18 cellular contexts compared by ENCODE assay signal in genomic region chr5:90050135-90050534, GRCh38.
DNase-seq lines count a peak whose midpoint lies in the region; ATAC-seq and TF ChIP-seq lines count a peak whose summit lies in the region.
"Had no signal": no experiment of that assay in that cellular context is flagged by ENCODE, and none has a peak within 500 bp of the region (broad histone marks: within the 10 kb centered on the region; RNA-seq: fewer than 3 reads in every experiment).

No MANE protein-coding gene starts in this region.

- 78% methylated on average over 2 of the region's 2 CpGs for WGBS in smooth muscle cell (ENCODE audit: low lambda C conversion rate)

- H3K9me3 ChIP-seq in RWPE2 (ENCODE audit: severe bottlenecking) (no peaks in the 10 kb centered on the region), smooth muscle cell (replicated peaks; ENCODE audit: low read depth) (no peaks in the 10 kb centered on the region), HAP-1 (no peaks in the 10 kb centered on the region)

- no peak overlapping the region for H3K27ac Mint-ChIP-seq in activated CD8-positive, alpha-beta T cell treated with anti-CD3 and anti-CD28 coated beads for 36 hours

- no peaks in the 10 kb centered on the region for H3K36me3 ChIP-seq in RWPE2 (ENCODE audit: low read depth)
- H3K36me3 ChIP-seq in smooth muscle cell (ENCODE audit: low read depth) = no peaks in the 10 kb centered on the region
- no peaks in the 10 kb centered on the region for H3K36me3 ChIP-seq in HAP-1 (replicated peaks)

- no peaks in the 10 kb centered on the region for H3K79me2 ChIP-seq in smooth muscle cell (ENCODE audit: low read depth)

- H3K4me3 Mint-ChIP-seq in activated CD8-positive, alpha-beta T cell treated with anti-CD3 and anti-CD28 coated beads for 36 hours = no peak overlapping the region
- H3K4me3 Mint-ChIP-seq: IgD-negative memory B cell had no signal

- peak; percentile 64 for ATAC-seq in GM21529 (IDR thresholded peaks at IDR 0.05; ENCODE audit: unreplicated experiment)
- peak; percentile 41; the same call in 1 of the 3 replicates for ATAC-seq in RWPE2 (ENCODE audit: low read depth)
- ATAC-seq in foreskin keratinocyte = peak; percentile 69
- no peak for ATAC-seq in activated CD8-positive, alpha-beta T cell treated with anti-CD3 and anti-CD28 coated beads for 36 hours
- ATAC-seq in activated CD4-positive, CD25-positive, alpha-beta regulatory T cell treated with anti-CD3 and anti-CD28 coated beads, Interleukin-2, amount 50 U/mL, for 24 hours = no peak
- ATAC-seq: Panc1, Right ventricle myocardium inferior had no signal

- no peaks in the 10 kb centered on the region for H3K36me3 Mint-ChIP-seq in activated CD8-positive, alpha-beta T cell treated with anti-CD3 and anti-CD28 coated beads for 36 hours (ENCODE audit: low read depth)
- H3K36me3 Mint-ChIP-seq: IgD-negative memory B cell had no signal

- peaks cover 11% of the 10 kb centered on the region for H3K4me1 ChIP-seq in RWPE2 (ENCODE audit: insufficient read depth, poor library complexity, severe bottlenecking)
- peaks cover 9% of the 10 kb centered on the region for H3K4me1 ChIP-seq in foreskin keratinocyte
- H3K4me1 ChIP-seq in smooth muscle cell (ENCODE audit: low read depth) = no peaks in the 10 kb centered on the region
- no peaks in the 10 kb centered on the region for H3K4me1 ChIP-seq in HAP-1

- H3K9me3 Mint-ChIP-seq in activated CD8-positive, alpha-beta T cell treated with anti-CD3 and anti-CD28 coated beads for 36 hours = peaks cover 5% of the 10 kb centered on the region

- intact Hi-C loops in activated CD8-positive, alpha-beta T cell treated with anti-CD3 and anti-CD28 coated beads for 36 hours (cut with micrococcal nuclease) = no loop called here

- TF ChIP-seq CTCF in RWPE2 (IDR thresholded peaks at IDR 0.05; ENCODE audit: poor library complexity, severe bottlenecking) (no peak), foreskin keratinocyte (conservative IDR thresholded peaks at IDR 0.05) (no peak), smooth muscle cell (IDR thresholded peaks at IDR 0.05; ENCODE audit: borderline replicate concordance, insufficient read depth, poor library complexity, severe bottlenecking) (no peak)
- no peak for TF ChIP-seq CTCF in activated CD8-positive, alpha-beta T cell treated with anti-CD3 and anti-CD28 coated beads for 36 hours (IDR thresholded peaks at IDR 0.05)

- H3K9ac ChIP-seq in smooth muscle cell (ENCODE audit: low read depth) = no peak overlapping the region

- no peak overlapping the region for H3K4me2 ChIP-seq in smooth muscle cell

- H3K4me3 ChIP-seq in RWPE2 (ENCODE audit: severe bottlenecking) = no peak overlapping the region
- no peak overlapping the region for H3K4me3 ChIP-seq in smooth muscle cell
- no peak overlapping the region for H3K4me3 ChIP-seq in HAP-1
- H3K4me3 ChIP-seq: SK-N-MC had no signal

- no peaks in the 10 kb centered on the region for H3K4me1 Mint-ChIP-seq in activated CD8-positive, alpha-beta T cell treated with anti-CD3 and anti-CD28 coated beads for 36 hours (ENCODE audit: low read depth)
- H3K4me1 Mint-ChIP-seq: IgD-negative memory B cell had no signal

- H2AFZ ChIP-seq in smooth muscle cell (ENCODE audit: low read depth) = peak overlapping the region; percentile 26

- no peaks in the 10 kb centered on the region for H4K20me1 ChIP-seq in smooth muscle cell (ENCODE audit: low read depth)

- no peaks in the 10 kb centered on the region for H3F3A ChIP-seq in smooth muscle cell (ENCODE audit: low read depth)

- no peak overlapping the region for H3K27ac ChIP-seq in RWPE2 (ENCODE audit: poor library complexity, severe bottlenecking)
- H3K27ac ChIP-seq in foreskin keratinocyte = no peak overlapping the region
- H3K27ac ChIP-seq in smooth muscle cell (ENCODE audit: low read depth) = no peak overlapping the region
- H3K27ac ChIP-seq: SK-N-MC had no signal

- H3K27me3 ChIP-seq in RWPE2 (ENCODE audit: insufficient read depth, poor library complexity, severe bottlenecking) (no peaks in the 10 kb centered on the region), foreskin keratinocyte (no peaks in the 10 kb centered on the region), smooth muscle cell (ENCODE audit: low read depth) (no peaks in the 10 kb centered on the region), HAP-1 (ENCODE audit: low read depth) (no peaks in the 10 kb centered on the region)

- no peak for DNase-seq in RWPE2 (ENCODE audit: low spot score)
- DNase-seq in foreskin keratinocyte = peak; percentile 33 to 67
- no peak for DNase-seq in smooth muscle cell (lab: John Stamatoyannopoulos, UW; ENCODE audit: unreplicated experiment)
- DNase-seq in activated CD8-positive, alpha-beta T cell treated with anti-CD3 and anti-CD28 coated beads for 36 hours = no peak
- DNase-seq in HAP-1 (ENCODE audit: low spot score in 2 of 2) = no peak
- DNase-seq: ACHN, AML-193, HCEC 1CT, NCI-H1436, NCI-H2029, NCI-H2171, NCI-H774 had no signal

- H3K27me3 Mint-ChIP-seq in activated CD8-positive, alpha-beta T cell treated with anti-CD3 and anti-CD28 coated beads for 36 hours = no peaks in the 10 kb centered on the region
- H3K27me3 Mint-ChIP-seq: IgD-negative memory B cell had no signal

- in situ Hi-C loops in HAP-1 (cut with MboI; ENCODE audit: low sequenced_read_pairs) = no loop called here

- POLR2A ChIA-PET in activated CD8-positive, alpha-beta T cell treated with anti-CD3 and anti-CD28 coated beads for 36 hours (lab: Charles Lee) = no interaction called here

- CTCF ChIA-PET in activated CD8-positive, alpha-beta T cell treated with anti-CD3 and anti-CD28 coated beads for 36 hours (lab: Charles Lee) = no interaction called here

Comparison
In these comparisons a context has a peak if more than half of its experiments do, and no peak if none do; other contexts are left out.
1. ATAC-seq: peak in GM21529 (single experiment), RWPE2 (single experiment) and foreskin keratinocyte (single experiment); none in activated CD8-positive, alpha-beta T cell treated with anti-CD3 and anti-CD28 coated beads for 36 hours (single experiment) and activated CD4-positive, CD25-positive, alpha-beta regulatory T cell treated with anti-CD3 and anti-CD28 coated beads, Interleukin-2, amount 50 U/mL, for 24 hours (0 of 2).
2. DNase-seq: peak in foreskin keratinocyte (2 of 2); none in RWPE2 (single experiment), smooth muscle cell (single experiment), activated CD8-positive, alpha-beta T cell treated with anti-CD3 and anti-CD28 coated beads for 36 hours (single experiment) and HAP-1 (0 of 2).